10 cellular contexts compared by ENCODE assay signal in the genomic region with DNA sequence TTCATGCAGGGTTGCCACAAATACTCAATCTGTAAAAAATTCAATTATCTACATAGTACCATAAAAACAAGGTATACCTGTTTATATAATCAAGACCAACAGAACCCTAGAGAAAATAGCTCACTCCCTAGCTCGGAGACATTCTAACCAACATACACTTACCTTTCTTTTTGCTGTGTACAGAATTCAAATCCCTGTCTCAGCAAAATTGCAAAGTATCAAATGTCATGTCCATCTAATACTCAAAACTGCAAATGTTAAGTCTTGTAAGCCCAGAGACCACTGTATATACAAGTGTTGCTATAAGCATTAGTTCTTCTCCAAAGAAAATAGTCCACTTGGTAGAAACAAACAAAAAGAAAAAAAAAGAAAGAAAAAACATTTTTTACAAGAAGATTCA. TPM values are rescaled to one million over a fixed set of nuclear protein-coding genes. Genes with fewer than 3 reads are reported as not detected.
"Had no signal": no experiment of that assay in that cellular context is flagged by ENCODE, and none has a peak within 500 bp of the region (broad histone marks: within the 10 kb centered on the region; RNA-seq: fewer than 3 reads in every experiment).

No MANE protein-coding gene starts in this region.

- H2AFZ ChIP-seq: GM23338 had no signal

- DNase-seq: H9, HCEC 1CT, Kasumi-1, KG1 had no signal

- H3K27ac ChIP-seq: HL-60 had no signal

- H3K4me3 ChIP-seq: GM23338 had no signal

- FAIRE-seq: H1, H54 had no signal

- ATAC-seq: GM23338 had no signal

- H3K4me2 ChIP-seq: GM23338 had no signal

RNA-seq across cellular contexts. Expression of a gene that starts 16.2 kb away (rescaled TPM):
- total RNA-seq: GM23338, H1, H9, HT1080 had no signal
- polyA plus RNA-seq: GM23338, H1, IgD-negative memory B cell had no signal

RNA-seq across cellular contexts. Expression of a gene that starts 38.6 kb away (rescaled TPM):
- total RNA-seq: GM23338, H1, H9, HT1080 had no signal
- polyA plus RNA-seq: GM23338, H1 had no signal
